ENCODE assay signal across 13 cellular contexts in genomic region chr17:82433560-82434215, GRCh38.
"Had no signal": no experiment of that assay in that cellular context is flagged by ENCODE, and none has a peak within 500 bp of the region (broad histone marks: within the 10 kb centered on the region; RNA-seq: fewer than 3 reads in every experiment).

No MANE protein-coding gene starts in this region.

- H3K9me3 ChIP-seq: psoas muscle, tibial artery had no signal

- DNase-seq: activated CD4-positive, alpha-beta T cell treated with anti-CD3 and anti-CD28 coated beads, Interleukin-2, amount 50 U/mL, for 48 hours; activated CD4-positive, CD25-positive, alpha-beta regulatory T cell treated with anti-CD3 and anti-CD28 coated beads, Interleukin-2, amount 50 U/mL, for 72 hours; activated naive CD8-positive, alpha-beta T cell treated with anti-CD3 and anti-CD28 coated beads for 36 hours; brain microvascular endothelial cell; cortex of kidney; effector memory CD4-positive, alpha-beta T cell; foreskin fibroblast; glutamatergic neuron; psoas muscle; SW 1271; tibial artery had no signal

- H3K36me3 Mint-ChIP-seq: activated naive CD8-positive, alpha-beta T cell treated with anti-CD3 and anti-CD28 coated beads for 36 hours had no signal

- H3K36me3 ChIP-seq: brain microvascular endothelial cell had no signal

- H3K4me1 ChIP-seq: psoas muscle had no signal

- H3K9me3 Mint-ChIP-seq: activated naive CD8-positive, alpha-beta T cell treated with anti-CD3 and anti-CD28 coated beads for 36 hours; central memory CD8-positive, alpha-beta T cell had no signal

- H3K27ac ChIP-seq: brain microvascular endothelial cell, psoas muscle, tibial artery had no signal

- ATAC-seq: psoas muscle, sciatic nerve had no signal

- H3K27me3 Mint-ChIP-seq: activated naive CD8-positive, alpha-beta T cell treated with anti-CD3 and anti-CD28 coated beads for 36 hours; central memory CD8-positive, alpha-beta T cell had no signal

- H3K27ac Mint-ChIP-seq: activated naive CD8-positive, alpha-beta T cell treated with anti-CD3 and anti-CD28 coated beads for 36 hours had no signal

- H3K27me3 ChIP-seq: brain microvascular endothelial cell, tibial artery had no signal

- H3K4me3 ChIP-seq: psoas muscle, tibial artery had no signal

- H3K4me3 Mint-ChIP-seq: activated naive CD8-positive, alpha-beta T cell treated with anti-CD3 and anti-CD28 coated beads for 36 hours; central memory CD8-positive, alpha-beta T cell had no signal
